24 cellular contexts compared by ENCODE assay signal in the genomic region with DNA sequence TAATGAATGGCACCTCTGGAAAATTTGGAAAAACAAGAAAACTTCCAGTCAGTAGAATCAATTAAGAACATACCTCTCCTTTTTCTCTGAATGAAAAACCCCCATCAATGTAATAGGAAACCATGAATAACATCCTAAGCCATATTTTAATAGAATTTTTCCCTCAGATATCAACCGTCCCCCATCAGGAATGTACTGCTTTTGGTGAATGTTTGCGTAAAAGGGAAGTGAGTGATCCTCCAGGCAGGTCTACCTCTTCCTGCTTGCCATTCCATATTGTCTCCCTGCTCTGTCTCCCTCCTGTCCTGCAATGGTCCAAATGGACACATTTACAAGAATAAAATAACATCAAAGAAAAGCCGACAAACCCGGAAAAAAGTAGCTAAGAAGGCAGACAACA. TPM values are rescaled to one million over a fixed set of nuclear protein-coding genes. Genes with fewer than 3 reads are reported as not detected.
A peak's percentile ranks its signal among the peaks of the same experiment; 100 is the strongest.
DNase-seq lines count a peak whose midpoint lies in the region; ATAC-seq and TF ChIP-seq lines count a peak whose summit lies in the region.
"Had no signal": no experiment of that assay in that cellular context is flagged by ENCODE, and none has a peak within 500 bp of the region (broad histone marks: within the 10 kb centered on the region; RNA-seq: fewer than 3 reads in every experiment).

No MANE protein-coding gene starts in this region.

- no peaks in the 10 kb centered on the region for H3K9me3 ChIP-seq in osteoblast (ENCODE audit: low read depth, low read length)
- peaks cover 0 to 18% (median 14%) of the 10 kb centered on the region in 4 donors for H3K9me3 ChIP-seq in esophagus muscularis mucosa
- H3K9me3 ChIP-seq: gastrocnemius medialis had no signal

- POLR2A ChIA-PET in RWPE1 (lab: Yijun Ruan, JAX; ENCODE audit: low non-redundant PET): no interaction called here

- H3K27me3 Mint-ChIP-seq in stimulated activated naive B cell treated with anti-CD40 and anti-IgM and Interleukin-4, amounts not matched to agents 10 μg/mL and 1 μg/mL and 100 μg/mL, for 72 hours: peaks cover 46 to 65% of the 10 kb centered on the region in 2 donors
- H3K27me3 Mint-ChIP-seq: activated CD8-positive, alpha-beta memory T cell treated with anti-CD3 and anti-CD28 coated beads, Interleukin-2, amount 10 ng/mL, durations not matched to agents 7 days and 5 days; activated naive CD8-positive, alpha-beta T cell; CD4-positive, alpha-beta T cell had no signal

- ATAC-seq in stimulated activated naive CD8-positive, alpha-beta T cell treated with anti-CD3 and anti-CD28 coated beads, Interleukin-15, Interleukin-2, amounts not matched to agents 100 U/mL and 50 U/mL, for 24 hours: no peak
- ATAC-seq in stimulated activated naive B cell treated with anti-CD40 and anti-IgM and Interleukin-4, amounts not matched to agents 10 μg/mL and 1 μg/mL and 100 μg/mL, for 72 hours (replicated peaks): no peak
- ATAC-seq: activated CD8-positive, alpha-beta memory T cell treated with anti-CD3 and anti-CD28 coated beads, Interleukin-2, amount 10 ng/mL, durations not matched to agents 7 days and 5 days; gastrocnemius medialis; left colon; stimulated activated memory B cell treated with anti-CD40 and anti-IgM and Interleukin-4, amounts not matched to agents 10 μg/mL and 1 μg/mL and 100 μg/mL, for 72 hours had no signal

- peaks cover 32 to 52% of the 10 kb centered on the region in 2 donors for H3K36me3 Mint-ChIP-seq in stimulated activated naive B cell treated with anti-CD40 and anti-IgM and Interleukin-4, amounts not matched to agents 10 μg/mL and 1 μg/mL and 100 μg/mL, for 72 hours

- H3K4me3 Mint-ChIP-seq in stimulated activated naive B cell treated with anti-CD40 and anti-IgM and Interleukin-4, amounts not matched to agents 10 μg/mL and 1 μg/mL and 100 μg/mL, for 72 hours: no peak overlapping the region
- H3K4me3 Mint-ChIP-seq: activated CD8-positive, alpha-beta memory T cell treated with anti-CD3 and anti-CD28 coated beads, Interleukin-2, amount 10 ng/mL, durations not matched to agents 7 days and 5 days; activated naive CD8-positive, alpha-beta T cell; activated T-helper 1 cell treated with anti-CD3 and anti-CD28 coated beads, Interleukin-12 subunit alpha, Interleukin-12 subunit beta, Interleukin-2, Interleukin-4 antibody, amounts not matched to agents 30 ng/mL and 10 ng/mL and 1 ng/mL, durations not matched to agents 14 hours and 24 hours and 36 hours; CD4-positive, alpha-beta T cell; dendritic cell treated with granulocyte-macrophage colony-stimulating factor and Interleukin-4, amounts not matched to agents 40 ng/mL and 50 ng/mL, for 4 days; nephron; stimulated activated memory B cell treated with anti-CD40 and anti-IgM and Interleukin-4, amounts not matched to agents 10 μg/mL and 1 μg/mL and 100 μg/mL, for 72 hours had no signal

- H3K79me2 ChIP-seq in osteoblast (ENCODE audit: insufficient read depth, low read length): no peaks in the 10 kb centered on the region

- H4K20me1 ChIP-seq in osteoblast (ENCODE audit: insufficient read depth, low read length): no peaks in the 10 kb centered on the region

- no peak overlapping the region for H3K27ac Mint-ChIP-seq in stimulated activated naive B cell treated with anti-CD40 and anti-IgM and Interleukin-4, amounts not matched to agents 10 μg/mL and 1 μg/mL and 100 μg/mL, for 72 hours
- H3K27ac Mint-ChIP-seq: activated CD8-positive, alpha-beta memory T cell treated with anti-CD3 and anti-CD28 coated beads, Interleukin-2, amount 10 ng/mL, durations not matched to agents 7 days and 5 days; activated naive CD8-positive, alpha-beta T cell; activated T-helper 1 cell treated with anti-CD3 and anti-CD28 coated beads, Interleukin-12 subunit alpha, Interleukin-12 subunit beta, Interleukin-2, Interleukin-4 antibody, amounts not matched to agents 30 ng/mL and 10 ng/mL and 1 ng/mL, durations not matched to agents 14 hours and 24 hours and 36 hours; CD4-positive, alpha-beta T cell; nephron; stimulated activated memory B cell treated with anti-CD40 and anti-IgM and Interleukin-4, amounts not matched to agents 10 μg/mL and 1 μg/mL and 100 μg/mL, for 72 hours had no signal

- H3K4me2 ChIP-seq in osteoblast (ENCODE audit: insufficient read depth, low read length): peak overlapping the region; percentile 50

- CTCF ChIA-PET in RWPE1 (lab: Yijun Ruan, JAX): interaction anchor here (0.6 kb wide), 1 partner anchor 16 kb away, joined by 3 read pairs; no protein-coding TSS in a partner anchor

- TF ChIP-seq CTCF in RWPE1 (conservative IDR thresholded peaks at IDR 0.05; ENCODE audit: low read depth) (no peak), osteoblast (IDR thresholded peaks at IDR 0.05; ENCODE audit: extremely low read depth, low read depth, low read length) (no peak), esophagus muscularis mucosa (IDR thresholded peaks at IDR 0.05) (no peak)

- intact Hi-C loops in esophagus muscularis mucosa (cut with DNase I): no loop called here

- H2AFZ ChIP-seq in osteoblast (ENCODE audit: low read length): no peak overlapping the region

- TF ChIP-seq EP300 in esophagus muscularis mucosa (IDR thresholded peaks at IDR 0.05): no peak

- H3K4me3 ChIP-seq in osteoblast (ENCODE audit: insufficient read depth, low read length): no peak overlapping the region
- no peak overlapping the region for H3K4me3 ChIP-seq in esophagus muscularis mucosa
- H3K4me3 ChIP-seq: gastrocnemius medialis, sigmoid colon, thoracic aorta had no signal

- DNase-seq in GM03348 (ENCODE audit: low spot score) (peak; percentile 29), RWPE1 (ENCODE audit: low spot score) (peak; percentile 34), dermis blood vessel endothelial cell (peak; percentile 92), osteoblast (ENCODE audit: insufficient read length, low spot score, missing footprints) (no peak), esophagus muscularis mucosa (ENCODE audit: extremely low spot score) (no peak), HK-2 (ENCODE audit: unreplicated experiment) (no peak)
- no peak for DNase-seq in stimulated activated naive CD8-positive, alpha-beta T cell treated with anti-CD3 and anti-CD28 coated beads, Interleukin-15, Interleukin-2, amounts not matched to agents 100 U/mL and 50 U/mL, for 24 hours
- no peak for DNase-seq in stimulated activated naive B cell treated with anti-CD40 and anti-IgM and Interleukin-4, amounts not matched to agents 10 μg/mL and 1 μg/mL and 100 μg/mL, for 72 hours
- DNase-seq: activated CD8-positive, alpha-beta memory T cell treated with anti-CD3 and anti-CD28 coated beads, Interleukin-2, amount 10 ng/mL, durations not matched to agents 7 days and 5 days; CD4-positive, alpha-beta T cell; gastrocnemius medialis; left colon; midbrain; NCI-H1417; NCI-H2171; NCI-H69; Right ventricle myocardium superior; sigmoid colon had no signal

- H3K27me3 ChIP-seq in osteoblast (ENCODE audit: insufficient read depth, low read length) (peaks cover 3% of the 10 kb centered on the region), esophagus muscularis mucosa (peaks cover 0 to 35% (median 0%) of the 10 kb centered on the region in 4 donors)
- H3K27me3 ChIP-seq: gastrocnemius medialis had no signal

- H3K9me3 Mint-ChIP-seq in stimulated activated naive B cell treated with anti-CD40 and anti-IgM and Interleukin-4, amounts not matched to agents 10 μg/mL and 1 μg/mL and 100 μg/mL, for 72 hours: peaks cover 10 to 11% of the 10 kb centered on the region in 2 donors

- 52% methylated on average over 4 of the region's 4 CpGs for WGBS in esophagus muscularis mucosa

- H3K4me1 Mint-ChIP-seq in stimulated activated naive B cell treated with anti-CD40 and anti-IgM and Interleukin-4, amounts not matched to agents 10 μg/mL and 1 μg/mL and 100 μg/mL, for 72 hours: peaks cover 2 to 8% of the 10 kb centered on the region in 2 donors
- H3K4me1 Mint-ChIP-seq: activated CD8-positive, alpha-beta memory T cell treated with anti-CD3 and anti-CD28 coated beads, Interleukin-2, amount 10 ng/mL, durations not matched to agents 7 days and 5 days; nephron had no signal

- H3K27ac ChIP-seq in RWPE1 (no peak overlapping the region), osteoblast (ENCODE audit: low read depth, low read length) (no peak overlapping the region), esophagus muscularis mucosa (replicated peaks in 1 of 4) (no peak overlapping the region)
- H3K27ac ChIP-seq: gastrocnemius medialis, sigmoid colon, thoracic aorta had no signal

- H3K4me1 ChIP-seq in osteoblast (ENCODE audit: insufficient read depth, low read length): peaks cover 9% of the 10 kb centered on the region
- no peaks in the 10 kb centered on the region for H3K4me1 ChIP-seq in esophagus muscularis mucosa
- H3K4me1 ChIP-seq: gastrocnemius medialis, sigmoid colon had no signal

- H3K36me3 ChIP-seq in osteoblast (ENCODE audit: insufficient read depth, low read length) (no peaks in the 10 kb centered on the region), esophagus muscularis mucosa (no peaks in the 10 kb centered on the region)
- H3K36me3 ChIP-seq: gastrocnemius medialis, sigmoid colon, thoracic aorta had no signal

- TF ChIP-seq POLR2A in esophagus muscularis mucosa (IDR thresholded peaks at IDR 0.05; ENCODE audit: low read depth): no peak

RNA-seq across cellular contexts. Expression of gene LAMP3, which starts 30.8 kb away (rescaled TPM):
- total RNA-seq in dermis blood vessel endothelial cell (23.0 and 84.3 TPM in 2 replicates), osteoblast (under 0.01 TPM in 2 replicates), esophagus muscularis mucosa (under 1 TPM in 3 of 4 donors, not detected in 1; under 0.01 to 0.40 (median 0.32) TPM)
- total RNA-seq: gastrocnemius medialis, Right ventricle myocardium superior, sigmoid colon, thoracic aorta had no signal

RNA-seq across cellular contexts. Expression of gene MCCC1, which starts 32.4 kb away (rescaled TPM):
- total RNA-seq in dermis blood vessel endothelial cell: 24.5 and 33.6 TPM in 2 replicates
- 20.6 TPM in 2 replicates for total RNA-seq in osteoblast
- 10 to 100 TPM; 26.4 to 37.3 (median 27.8) TPM for total RNA-seq in esophagus muscularis mucosa

Comparison
In these comparisons a context has a peak if more than half of its experiments do, and no peak if none do; other contexts are left out.
1. DNase-seq: peak in GM03348 (single experiment), RWPE1 (single experiment) and dermis blood vessel endothelial cell (single experiment); none in osteoblast (single experiment), stimulated activated naive CD8-positive, alpha-beta T cell treated with anti-CD3 and anti-CD28 coated beads, Interleukin-15, Interleukin-2, amounts not matched to agents 100 U/mL and 50 U/mL, for 24 hours (single experiment), stimulated activated naive B cell treated with anti-CD40 and anti-IgM and Interleukin-4, amounts not matched to agents 10 μg/mL and 1 μg/mL and 100 μg/mL, for 72 hours (single experiment), esophagus muscularis mucosa (single experiment) and HK-2 (single experiment).
2. RNA of gene LAMP3, which starts 30.8 kb away (total RNA-seq): 23.0 to 84.3 TPM in dermis blood vessel endothelial cell; under 0.01 to 0.40 TPM in esophagus muscularis mucosa and under 0.01 TPM in osteoblast; every median in the first group is over 10 times any median in the second.